Comparison of ENCODE assay signal across 14 cellular contexts in the genomic region with DNA sequence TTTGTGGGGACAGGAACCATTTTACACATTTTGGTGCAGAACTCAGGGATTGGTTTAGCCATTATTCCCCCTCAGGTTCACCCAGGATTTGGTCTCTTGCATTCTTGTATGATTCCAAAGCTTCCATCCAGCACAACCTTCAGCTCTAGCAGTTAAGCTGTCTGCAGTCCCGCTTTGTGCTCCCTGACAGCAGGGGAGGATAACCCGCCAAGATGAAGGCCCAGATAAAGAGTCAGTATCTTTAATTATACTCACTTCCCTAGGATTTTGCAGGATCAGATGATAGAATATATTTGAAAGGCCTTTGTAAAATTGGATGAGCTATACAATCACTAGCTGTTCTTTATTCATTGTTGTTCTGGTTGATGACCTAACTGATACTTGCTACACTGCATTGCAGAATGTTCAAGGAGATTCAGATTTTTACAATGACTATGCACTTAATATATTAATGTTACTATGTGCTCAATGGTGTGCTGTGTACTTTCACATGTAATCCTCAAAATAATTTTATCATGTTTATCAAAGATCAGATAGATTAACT. TPM values are rescaled to one million over a fixed set of nuclear protein-coding genes. Genes with fewer than 3 reads are reported as not detected.
DNase-seq lines count a peak whose midpoint lies in the region; ATAC-seq, FAIRE-seq and TF ChIP-seq lines count a peak whose summit lies in the region.
"Had no signal": no experiment of that assay in that cellular context is flagged by ENCODE, and none has a peak within 500 bp of the region (broad histone marks: within the 10 kb centered on the region; RNA-seq: fewer than 3 reads in every experiment).

No MANE protein-coding gene starts in this region.

- no peaks in the 10 kb centered on the region for H3K9me2 ChIP-seq in HCT116 (ENCODE audit: insufficient read depth)

- peak overlapping the region; percentile 50 for H3K4me2 ChIP-seq in HCT116 (ENCODE audit: low read length)

- WGBS in endodermal cell (ENCODE audit: insufficient coverage in 1 of 2, insufficient read length in 1 of 2), 2 experiments = 71% methylated on average over 2 of the region's 2 CpGs; no CpG with 5 or more reads in 1 of the 2 experiments

- 0 out of 2 replicates have a peak overlapping the region, but pooled peaks have one; percentile 16 for H3K27ac ChIP-seq in HCT116 (ENCODE audit: low read depth, low read length)
- peak overlapping the region in 3 of 4 donors; percentile 45 to 83 (median 69) for H3K27ac ChIP-seq in Peyer's patch
- H3K27ac ChIP-seq in endodermal cell (ENCODE audit: low read depth, low read length) = no peak overlapping the region

- BruUV-seq in HCT116 (replicated peaks; lab: Mats Ljungman, UMichigan) = no TSS peak

- peak overlapping the region; percentile 91 for H3K27ac Mint-ChIP-seq in endodermal cell
- H3K27ac Mint-ChIP-seq: activated T-cell treated with anti-CD3 and anti-CD28 coated beads, Interleukin-2, amount 50 U/mL, for 72 hours; CD8-positive, alpha-beta memory T cell had no signal

- H3K4me1 ChIP-seq in HCT116 (ENCODE audit: control insufficient read depth in 1 of 2, insufficient read depth in 2 of 2, low read length in 2 of 2) = peaks cover 21 to 36% of the 10 kb centered on the region in 2 experiments
- peaks cover 0 to 21% (median 0%) of the 10 kb centered on the region in 4 donors for H3K4me1 ChIP-seq in Peyer's patch
- peaks cover 4% of the 10 kb centered on the region for H3K4me1 ChIP-seq in endodermal cell (ENCODE audit: control insufficient read depth, insufficient read depth, low read length)
- H3K4me1 ChIP-seq: psoas muscle had no signal

- TF ChIP-seq RAD21 in HCT116 (IDR thresholded peaks at IDR 0.05; ENCODE audit: low read depth) = no peak

- H3K4me3 ChIP-seq in HCT116 (replicated peaks in 1 of 2; ENCODE audit: low read depth in 1 of 2, low read length in 2 of 2) (no peak overlapping the region), Peyer's patch (no peak overlapping the region), endodermal cell (ENCODE audit: low read length) (no peak overlapping the region)
- H3K4me3 ChIP-seq: psoas muscle had no signal

- H4K20me1 ChIP-seq in HCT116 (ENCODE audit: insufficient read depth) = no peaks in the 10 kb centered on the region

- H3K9me3 Mint-ChIP-seq in endodermal cell = peaks cover 3% of the 10 kb centered on the region
- H3K9me3 Mint-ChIP-seq: activated T-cell treated with anti-CD3 and anti-CD28 coated beads, Interleukin-2, amount 50 U/mL, for 72 hours; CD8-positive, alpha-beta memory T cell had no signal

- intact Hi-C loops in HCT116 (cut with micrococcal nuclease) = no loop called here

- no peaks in the 10 kb centered on the region for H3K9me3 ChIP-seq in HCT116 (ENCODE audit: control insufficient read depth in 1 of 2, insufficient read depth in 1 of 2, low read depth in 1 of 2, low read length in 2 of 2)
- H3K9me3 ChIP-seq in Peyer's patch = no peaks in the 10 kb centered on the region
- H3K9me3 ChIP-seq in endodermal cell (ENCODE audit: control insufficient read depth, low read length) = peaks cover 14% of the 10 kb centered on the region
- H3K9me3 ChIP-seq: psoas muscle had no signal

- ATAC-seq in HCT116 = no peak
- ATAC-seq in GM19395 (IDR thresholded peaks at IDR 0.05; ENCODE audit: unreplicated experiment) = no peak
- ATAC-seq: activated CD4-positive, CD25-positive, alpha-beta regulatory T cell treated with anti-CD3 and anti-CD28 coated beads, Interleukin-2, amount 50 U/mL, for 24 hours had no signal

- peaks cover 48% of the 10 kb centered on the region for H3K4me1 Mint-ChIP-seq in endodermal cell

- peak overlapping the region; percentile 32 for H3K4me3 Mint-ChIP-seq in endodermal cell
- H3K4me3 Mint-ChIP-seq: CD8-positive, alpha-beta memory T cell had no signal

- H3K36me3 ChIP-seq in HCT116 (ENCODE audit: control insufficient read depth in 1 of 2, insufficient read depth in 2 of 2, low read length in 2 of 2) = 0 out of 4 replicates have a peak, but pooled peaks cover 2 to 3% of the 10 kb centered on the region in 2 experiments
- H3K36me3 ChIP-seq in Peyer's patch = no peaks in the 10 kb centered on the region
- H3K36me3 ChIP-seq in endodermal cell (ENCODE audit: control insufficient read depth, insufficient read depth, low read length) = peaks cover 34% of the 10 kb centered on the region

- no peaks in the 10 kb centered on the region for H3K27me3 Mint-ChIP-seq in endodermal cell (ENCODE audit: insufficient read depth)
- H3K27me3 Mint-ChIP-seq: CD8-positive, alpha-beta memory T cell had no signal

- DNase-seq in HCT116 (ENCODE audit: low read depth, low spot score) = no peak
- no peak for DNase-seq in Peyer's patch
- no peak for DNase-seq in endodermal cell
- peak; percentile 49 for DNase-seq in pons (ENCODE audit: low spot score)
- DNase-seq in activated CD8-positive, alpha-beta memory T cell treated with anti-CD3 and anti-CD28 coated beads for 24 hours = no peak
- no peak for DNase-seq in GM12891 (ENCODE audit: insufficient read length, low spot score)
- DNase-seq: activated T-cell treated with anti-CD3 and anti-CD28 coated beads, Interleukin-2, amount 50 U/mL, for 72 hours; CD8-positive, alpha-beta memory T cell; NCI-H1092 treated with DMSO at 0.1 percent for 48 hours; NCI-H526 treated with DMSO at 0.1 percent for 48 hours; psoas muscle; stimulated activated CD4-positive, alpha-beta T cell treated with anti-CD3 and anti-CD28 coated beads, Interleukin-4, amount 100 ng/mL, for 4 hours had no signal

- POLR2A ChIA-PET in HCT116 (lab: Charles Lee) = interaction anchor here (1.4 kb wide), 1 partner anchor 50 kb away, joined by 3 read pairs; a partner anchor contains a TSS

- CTCF ChIA-PET in HCT116 (lab: Charles Lee) = no interaction called here

- TF ChIP-seq CTCF in HCT116 (IDR thresholded peaks at IDR 0.05 in 2 of 3, conservative IDR thresholded peaks at IDR 0.05 in 1 of 3; ENCODE audit: borderline replicate concordance in 1 of 3, insufficient read depth in 1 of 3, low read depth in 2 of 3, low read length in 2 of 3) = no peak
- TF ChIP-seq CTCF in Peyer's patch (IDR thresholded peaks at IDR 0.05) = peak in 1 of 6 experiments; percentile 1
- TF ChIP-seq CTCF in endodermal cell (conservative IDR thresholded peaks at IDR 0.05) = no peak

- no peaks in the 10 kb centered on the region for H3K27me3 ChIP-seq in HCT116 (ENCODE audit: insufficient read depth, low read length)
- H3K27me3 ChIP-seq in Peyer's patch = no peaks in the 10 kb centered on the region
- no peaks in the 10 kb centered on the region for H3K27me3 ChIP-seq in endodermal cell (ENCODE audit: control insufficient read depth, insufficient read depth, low read length, poor library complexity, severe bottlenecking)

- TF ChIP-seq POLR2A in HCT116 (IDR thresholded peaks at IDR 0.05; ENCODE audit: borderline replicate concordance, extremely low read depth, insufficient read depth, insufficient read length) = no peak
- no peak for TF ChIP-seq POLR2A in Peyer's patch (IDR thresholded peaks at IDR 0.05)
- TF ChIP-seq POLR2A in GM12891 (IDR thresholded peaks at IDR 0.05; ENCODE audit: low read depth, low read length) = no peak

- H3K36me3 Mint-ChIP-seq in endodermal cell (ENCODE audit: low read depth) = peaks cover 24% of the 10 kb centered on the region

- no peak overlapping the region for H3K9ac ChIP-seq in HCT116 (ENCODE audit: low read length)
- H3K9ac ChIP-seq in endodermal cell (ENCODE audit: extremely low read depth, low read length, poor library complexity, severe bottlenecking) = no peak overlapping the region

- RAD21 ChIA-PET in HCT116 (lab: Charles Lee; ENCODE audit: low non-redundant PET in 1 of 2, low total read pairs in 2 of 2, uncharacterized antibody in 2 of 2, unreplicated experiment in 2 of 2) = no interaction called here

- H2AFZ ChIP-seq in HCT116 (ENCODE audit: low read depth, low read length, poor library complexity, severe bottlenecking) = no peak overlapping the region

- H3K79me2 ChIP-seq in HCT116 (ENCODE audit: insufficient read depth, low read length) = no peaks in the 10 kb centered on the region

- FAIRE-seq in GM12891 (lab: Jason Lieb, UNC) = no peak

TF ChIP-seq in HCT116, 20 proteins besides CTCF, POLR2A, EP300 and RAD21:
- TF ChIP-seq SP1 (IDR thresholded peaks at IDR 0.05; ENCODE audit: low read depth) = 0 out of 2 replicates have a peak, but pooled peaks have one; percentile 14
- no peak for TF ChIP-seq EZH2 (IDR thresholded peaks at IDR 0.05)

TF ChIP-seq in GM12891, 5 proteins besides CTCF, POLR2A, EP300 and RAD21:
- TF ChIP-seq POLR2AphosphoS5 (IDR thresholded peaks at IDR 0.05; ENCODE audit: low read depth, low read length) = no peak
- no peak for TF ChIP-seq POU2F2 (IDR thresholded peaks at IDR 0.05; ENCODE audit: low read depth, low read length)
- no peak for TF ChIP-seq SPI1 (IDR thresholded peaks at IDR 0.05; ENCODE audit: low read depth, low read length)
- no peak for TF ChIP-seq PAX5 (IDR thresholded peaks at IDR 0.05; ENCODE audit: insufficient read depth, low read length, severe bottlenecking)
- TF ChIP-seq TAF1 (IDR thresholded peaks at IDR 0.05; ENCODE audit: low read depth, low read length) = no peak
TF ChIP-seq in GM12891: peak in this region for 0.

RNA-seq across cellular contexts. Expression of a gene that starts 49.8 kb away (rescaled TPM):
- total RNA-seq in HCT116 (2021; ENCODE audit: unreplicated experiment) (96.7 TPM), Peyer's patch (10 to 100 TPM in 3 of 4 donors, 1 to 10 TPM in 1; 2.5 to 33.1 (median 14.0) TPM), endodermal cell (100 to 1,000 TPM; 229 to 248 TPM)
- polyA plus RNA-seq in HCT116 (2012) = 71.7 and 80.9 TPM in 2 replicates
- 145 TPM for polyA plus RNA-seq in endodermal cell (2013, experiment 1 of 2)
- polyA plus RNA-seq in endodermal cell (2013, experiment 2 of 2) = 127 TPM
- 37.1 TPM for polyA plus RNA-seq in GM12891 (2012; ENCODE audit: low read depth, missing spikeins)
